In the genomic region with DNA sequence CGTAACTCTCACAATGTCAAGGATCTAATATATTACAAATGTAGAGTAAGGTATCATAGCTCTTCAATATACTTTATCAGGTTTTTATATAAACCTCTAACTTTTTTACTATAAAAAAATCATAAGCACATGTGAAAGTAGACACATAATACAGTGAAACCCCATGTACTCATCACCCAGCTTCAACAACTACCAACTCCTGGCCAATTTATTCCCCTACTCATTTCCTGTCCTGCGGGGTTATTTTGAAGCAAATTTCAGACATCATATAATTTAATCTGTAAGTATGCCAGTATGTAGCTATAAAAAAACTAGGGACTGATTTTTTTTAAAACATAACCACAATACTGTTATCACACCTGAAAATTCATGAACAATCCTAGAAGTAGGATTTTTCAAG, we compare ENCODE assay signal across 13 cellular contexts.
"Had no signal": no experiment of that assay in that cellular context is flagged by ENCODE, and none has a peak within 500 bp of the region (broad histone marks: within the 10 kb centered on the region; RNA-seq: fewer than 3 reads in every experiment).

No MANE protein-coding gene starts in this region.

- H3K27ac Mint-ChIP-seq: activated naive CD8-positive, alpha-beta T cell treated with anti-CD3 and anti-CD28 coated beads, Interleukin-2, amount 10 ng/mL, durations not matched to agents 7 days and 5 days; nephron progenitor cell had no signal

- H3K27ac ChIP-seq: breast epithelium, SJSA1, spleen, suprapubic skin, upper lobe of left lung had no signal

- ATAC-seq: sciatic nerve; stimulated activated naive B cell treated with anti-CD40 and anti-IgM and Interleukin-4, amounts not matched to agents 10 μg/mL and 1 μg/mL and 100 μg/mL, for 72 hours had no signal

- H3K4me3 ChIP-seq: breast epithelium, esophagus muscularis mucosa, SJSA1, spleen, suprapubic skin, upper lobe of left lung had no signal

- H3K9me3 Mint-ChIP-seq: nephron progenitor cell; stimulated activated naive B cell treated with anti-CD40 and anti-IgM and Interleukin-4, amounts not matched to agents 10 μg/mL and 1 μg/mL and 100 μg/mL, for 72 hours had no signal

- H3K9me3 ChIP-seq: breast epithelium, esophagus muscularis mucosa, SJSA1, spleen, suprapubic skin, upper lobe of left lung had no signal

- H3K36me3 ChIP-seq: breast epithelium, SJSA1, spleen had no signal

- H3K4me1 ChIP-seq: breast epithelium, SJSA1, suprapubic skin, upper lobe of left lung had no signal

- H3K27me3 ChIP-seq: breast epithelium, esophagus muscularis mucosa, SJSA1, spleen, suprapubic skin, upper lobe of left lung had no signal

- H3K4me1 Mint-ChIP-seq: nephron progenitor cell had no signal

- DNase-seq: activated CD4-positive, alpha-beta T cell treated with anti-CD3 and anti-CD28 coated beads for 4 hours; activated naive CD8-positive, alpha-beta T cell treated with anti-CD3 and anti-CD28 coated beads, Interleukin-2, amount 10 ng/mL, durations not matched to agents 7 days and 5 days; aorta; nephron progenitor cell; spleen; stimulated activated CD4-positive, alpha-beta T cell treated with anti-CD3 and anti-CD28 coated beads, Interleukin-1b, Interleukin-23, amount 100 ng/mL, for 48 hours; stimulated activated naive B cell treated with anti-CD40 and anti-IgM and Interleukin-4, amounts not matched to agents 10 μg/mL and 1 μg/mL and 100 μg/mL, for 72 hours; upper lobe of left lung had no signal

- H3K4me3 Mint-ChIP-seq: activated naive CD8-positive, alpha-beta T cell treated with anti-CD3 and anti-CD28 coated beads, Interleukin-2, amount 10 ng/mL, durations not matched to agents 7 days and 5 days; nephron progenitor cell; stimulated activated naive B cell treated with anti-CD40 and anti-IgM and Interleukin-4, amounts not matched to agents 10 μg/mL and 1 μg/mL and 100 μg/mL, for 72 hours had no signal

- H3K27me3 Mint-ChIP-seq: activated naive CD8-positive, alpha-beta T cell treated with anti-CD3 and anti-CD28 coated beads, Interleukin-2, amount 10 ng/mL, durations not matched to agents 7 days and 5 days; stimulated activated naive B cell treated with anti-CD40 and anti-IgM and Interleukin-4, amounts not matched to agents 10 μg/mL and 1 μg/mL and 100 μg/mL, for 72 hours had no signal
